Comparison of ENCODE assay signal across 9 cellular contexts in genomic region chr2:47751856-47752414, GRCh38. TPM values are rescaled to one million over a fixed set of nuclear protein-coding genes. Genes with fewer than 3 reads are reported as not detected.
DNase-seq lines count a peak whose midpoint lies in the region; ATAC-seq and TF ChIP-seq lines count a peak whose summit lies in the region.
"Had no signal": no experiment of that assay in that cellular context is flagged by ENCODE, and none has a peak within 500 bp of the region (broad histone marks: within the 10 kb centered on the region; RNA-seq: fewer than 3 reads in every experiment).

No MANE protein-coding gene starts in this region.

- H3K27me3 ChIP-seq in ACC112 (ENCODE audit: insufficient read depth, low read length) (no peaks in the 10 kb centered on the region), mammary epithelial cell (ENCODE audit: insufficient read depth, low read length) (no peaks in the 10 kb centered on the region)
- H3K27me3 ChIP-seq: cardiac muscle cell had no signal

- ATAC-seq in GM19452 (IDR thresholded peaks at IDR 0.05; ENCODE audit: unreplicated experiment): peak; percentile 32
- peak; percentile 24 for ATAC-seq in HG03521 (IDR thresholded peaks at IDR 0.05; ENCODE audit: unreplicated experiment)
- no peak for ATAC-seq in GM21367 (IDR thresholded peaks at IDR 0.05; ENCODE audit: unreplicated experiment)
- no peak for ATAC-seq in GM19463 (IDR thresholded peaks at IDR 0.05; ENCODE audit: unreplicated experiment)

- intact Hi-C loops in mammary epithelial cell (cut with micrococcal nuclease): no loop called here

- CTCF ChIA-PET in mammary epithelial cell (lab: Charles Lee; ENCODE audit: low non-redundant PET): no interaction called here

- in situ Hi-C loops in mammary epithelial cell (cut with MboI; ENCODE audit: low sequenced_read_pairs in 2 of 2): no loop called here

- no peak overlapping the region for H3K4me2 ChIP-seq in mammary epithelial cell (ENCODE audit: insufficient read depth, low read depth, low read length)

- 33% methylated on average over 9 of the region's 10 CpGs for WGBS in mammary epithelial cell (ENCODE audit: low coverage, missing lambda C conversion rate)

- no peaks in the 10 kb centered on the region for H4K20me1 ChIP-seq in mammary epithelial cell (ENCODE audit: insufficient read depth, low read length)

- H3K4me1 ChIP-seq in ACC112 (ENCODE audit: control insufficient read depth, insufficient read depth, low read length, unreplicated experiment): peaks cover 8% of the 10 kb centered on the region
- no peaks in the 10 kb centered on the region for H3K4me1 ChIP-seq in mammary epithelial cell (ENCODE audit: insufficient read depth, low read length)

- TF ChIP-seq CTCF in mammary epithelial cell (conservative IDR thresholded peaks at IDR 0.05 in 1 of 2, IDR thresholded peaks at IDR 0.05 in 1 of 2; ENCODE audit: extremely low read depth in 1 of 2, insufficient read depth in 1 of 2, low read depth in 1 of 2, low read length in 2 of 2): no peak

- H2AFZ ChIP-seq in ACC112 (ENCODE audit: low read length, unreplicated experiment) (peak overlapping the region; percentile 51), mammary epithelial cell (ENCODE audit: low read depth, low read length) (peak overlapping the region; percentile 23)

- peak; percentile 62 for DNase-seq in mammary epithelial cell
- no peak for DNase-seq in effector CD4-positive, alpha-beta T cell
- no peak for DNase-seq in stimulated activated CD4-positive, alpha-beta T cell treated with anti-CD3 and anti-CD28 coated beads, Interleukin-12 subunit alpha, Interleukin-12 subunit beta, amount 100 ng/mL, for 4 hours

- H3K27ac ChIP-seq in ACC112 (ENCODE audit: low read depth, low read length) (peak overlapping the region; percentile 91), mammary epithelial cell (ENCODE audit: insufficient read depth, low read depth, low read length) (peak overlapping the region; percentile 51)
- H3K27ac ChIP-seq: cardiac muscle cell had no signal

- no TSS peak for BruUV-seq in mammary epithelial cell (replicated peaks; lab: Mats Ljungman, UMichigan)

- H3K36me3 ChIP-seq in ACC112 (ENCODE audit: insufficient read depth, low read length): no peaks in the 10 kb centered on the region
- H3K36me3 ChIP-seq in mammary epithelial cell (ENCODE audit: insufficient read depth, low read length): no peaks in the 10 kb centered on the region
- H3K36me3 ChIP-seq: cardiac muscle cell had no signal

- H3K4me3 ChIP-seq in ACC112 (ENCODE audit: low read depth, low read length): no peak overlapping the region
- H3K4me3 ChIP-seq in mammary epithelial cell (replicated peaks in 1 of 3; ENCODE audit: insufficient read depth in 1 of 3, low read depth in 2 of 3, low read length in 3 of 3): no peak overlapping the region
- H3K4me3 ChIP-seq: cardiac muscle cell had no signal

- H3K9me3 ChIP-seq in mammary epithelial cell (replicated peaks; ENCODE audit: insufficient read depth, low read length): no peaks in the 10 kb centered on the region

- H3K79me2 ChIP-seq in ACC112 (ENCODE audit: control insufficient read depth, insufficient read depth, low read length, unreplicated experiment): no peaks in the 10 kb centered on the region
- no peaks in the 10 kb centered on the region for H3K79me2 ChIP-seq in mammary epithelial cell (ENCODE audit: insufficient read depth, low read length)

- dilution Hi-C loops in mammary epithelial cell (cut with HindIII; ENCODE audit: low sequenced_read_pairs): no loop called here

- H3K9ac ChIP-seq in mammary epithelial cell (ENCODE audit: insufficient read depth, low read length): no peak overlapping the region

RNA-seq across cellular contexts. Expression of gene MSH6, which starts 31.0 kb away (rescaled TPM):
- total RNA-seq in mammary epithelial cell: 10 to 100 TPM; 25.2 to 63.8 TPM
- 23.8 TPM for polyA plus RNA-seq in mammary epithelial cell
- polyA minus RNA-seq in mammary epithelial cell: 70.6 TPM

Comparison
In these comparisons a context has a peak if more than half of its experiments do, and no peak if none do; other contexts are left out.
1. ATAC-seq: peak in GM19452 (single experiment) and HG03521 (single experiment); none in GM21367 (single experiment) and GM19463 (single experiment).